Comparison of ENCODE assay signal across 8 cellular contexts in the genomic region with DNA sequence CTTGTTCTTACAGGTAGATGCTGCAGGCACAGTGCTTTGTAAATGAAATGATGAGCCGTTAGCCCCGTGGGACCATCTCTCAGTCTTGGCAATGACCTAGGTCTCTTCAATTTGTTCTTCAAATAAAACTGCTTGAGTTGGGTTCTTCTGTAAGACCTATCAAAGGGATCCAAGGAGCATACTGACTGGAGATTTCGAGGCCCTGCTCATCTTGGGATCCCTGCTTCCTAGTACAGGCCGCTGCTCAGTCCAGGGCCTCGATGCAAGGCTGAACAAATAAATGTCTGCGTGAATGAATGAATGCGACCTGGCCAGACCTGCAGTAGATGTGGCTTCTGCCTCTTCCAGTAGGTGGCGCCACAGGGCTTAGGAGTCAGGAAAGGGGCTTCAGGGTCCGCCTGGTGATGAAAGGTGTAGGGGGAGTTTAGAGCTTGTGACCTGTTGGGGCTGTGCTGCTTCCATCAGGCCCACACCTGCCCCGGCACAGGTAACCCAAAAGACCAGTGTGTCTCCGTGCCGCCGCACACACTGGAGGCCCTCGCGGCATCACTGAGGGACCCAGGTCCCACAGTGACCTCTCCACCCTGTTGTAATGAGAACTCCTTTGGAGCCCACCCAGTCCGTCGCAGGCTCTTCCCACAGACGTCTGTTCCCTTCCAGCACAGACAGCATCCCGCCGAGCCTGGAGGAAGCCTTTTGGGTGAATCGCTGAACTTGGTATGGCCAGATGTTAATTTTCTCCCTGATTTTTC. TPM values are rescaled to one million over a fixed set of nuclear protein-coding genes. Genes with fewer than 3 reads are reported as not detected.
DNase-seq lines count a peak whose midpoint lies in the region; ATAC-seq and TF ChIP-seq lines count a peak whose summit lies in the region.

No MANE protein-coding gene starts in this region.

- H3K27ac ChIP-seq in RWPE1: no peak overlapping the region
- peak overlapping the region in 1 of 2 donors; percentile 54 for H3K27ac ChIP-seq in lung (ENCODE audit: low read depth in 1 of 2, low read length in 1 of 2)
- H3K27ac ChIP-seq in testis: no peak overlapping the region

- H3K27me3 ChIP-seq in lung (ENCODE audit: control insufficient read depth, insufficient read depth) (peaks cover 13% of the 10 kb centered on the region), testis (no peaks in the 10 kb centered on the region)

- no peak for TF ChIP-seq POLR2A in testis (IDR thresholded peaks at IDR 0.05)

- 54 to 57% methylated on average over 21 of the region's 21 CpGs for WGBS in lung, 2 donors
- 74 to 75% methylated on average over 15 to 21 of the region's 21 CpGs for WGBS in testis, 2 donors

- no peaks in the 10 kb centered on the region for H3K36me3 ChIP-seq in lung (ENCODE audit: control insufficient read depth in 2 of 2, insufficient read depth in 2 of 2, low read length in 2 of 2)
- H3K36me3 ChIP-seq in testis (ENCODE audit: low read depth, missing control alignments): no peaks in the 10 kb centered on the region

- intact Hi-C loops in testis (cut with DNase I; ENCODE audit: low total_unique reads): loop anchor here (10.0 kb wide), 2 partner anchors 228 to 528 kb away; no protein-coding TSS in a partner anchor

- POLR2A ChIA-PET in RWPE1 (lab: Yijun Ruan, JAX; ENCODE audit: low non-redundant PET): no interaction called here

- H3K4me3 ChIP-seq in lung (no peak overlapping the region), testis (no peak overlapping the region)

- CTCF ChIA-PET in RWPE1 (lab: Yijun Ruan, JAX): interaction anchor here (0.5 to 0.9 kb wide), 3 partner anchors 36 to 659 kb away, joined by 3 to 5 read pairs (median 3); no protein-coding TSS in a partner anchor

- H3K4me1 ChIP-seq in lung (ENCODE audit: control insufficient read depth in 2 of 2, insufficient read depth in 2 of 2, low read length in 2 of 2) (peaks cover 2 to 4% of the 10 kb centered on the region in 2 donors), testis (no peaks in the 10 kb centered on the region)

- H3K9me3 ChIP-seq in lung (ENCODE audit: control insufficient read depth in 2 of 2, insufficient read depth in 1 of 2, low read length in 1 of 2) (no peaks in the 10 kb centered on the region), testis (no peaks in the 10 kb centered on the region)

- ATAC-seq in lung (ENCODE audit: insufficient read depth, low FRiP score): no peak

- DNase-seq in DMS114 treated with DMSO at 0.1 percent for 48 hours (lab: John Stamatoyannopoulos, UW; ENCODE audit: unreplicated experiment) (peak; percentile 43), RWPE1 (ENCODE audit: low spot score) (no peak), dermis blood vessel endothelial cell (peak; percentile 65), lung (ENCODE audit: low spot score) (no peak), testis (peak; percentile 88), GF-D8 (lab: John Stamatoyannopoulos, UW) (no peak)
- DNase-seq in activated CD4-positive, CD25-positive, alpha-beta regulatory T cell treated with anti-CD3 and anti-CD28 coated beads, Interleukin-2, amount 50 U/mL, for 72 hours: no peak

- TF ChIP-seq RAD21 in Ishikawa (IDR thresholded peaks at IDR 0.05; ENCODE audit: low read depth): peak; percentile 66

- TF ChIP-seq EP300 in Ishikawa (IDR thresholded peaks at IDR 0.05; ENCODE audit: borderline replicate concordance): no peak

- peak; percentile 23; the same call in 1 of the 2 replicates for TF ChIP-seq CTCF in RWPE1 (conservative IDR thresholded peaks at IDR 0.05; ENCODE audit: low read depth)
- TF ChIP-seq CTCF in lung (IDR thresholded peaks at IDR 0.05; ENCODE audit: control extremely low read depth, extremely low read depth): peak; percentile 27
- TF ChIP-seq CTCF in testis (IDR thresholded peaks at IDR 0.05): peak; percentile 22 to 67 (median 55)

TF ChIP-seq in Ishikawa, 13 proteins besides CTCF, POLR2A, EP300 and RAD21:
- no peak for TF ChIP-seq CREB1 (IDR thresholded peaks at IDR 0.05; ENCODE audit: low read depth)
- TF ChIP-seq NFIC (IDR thresholded peaks at IDR 0.05): no peak
- TF ChIP-seq, protein P1, sequence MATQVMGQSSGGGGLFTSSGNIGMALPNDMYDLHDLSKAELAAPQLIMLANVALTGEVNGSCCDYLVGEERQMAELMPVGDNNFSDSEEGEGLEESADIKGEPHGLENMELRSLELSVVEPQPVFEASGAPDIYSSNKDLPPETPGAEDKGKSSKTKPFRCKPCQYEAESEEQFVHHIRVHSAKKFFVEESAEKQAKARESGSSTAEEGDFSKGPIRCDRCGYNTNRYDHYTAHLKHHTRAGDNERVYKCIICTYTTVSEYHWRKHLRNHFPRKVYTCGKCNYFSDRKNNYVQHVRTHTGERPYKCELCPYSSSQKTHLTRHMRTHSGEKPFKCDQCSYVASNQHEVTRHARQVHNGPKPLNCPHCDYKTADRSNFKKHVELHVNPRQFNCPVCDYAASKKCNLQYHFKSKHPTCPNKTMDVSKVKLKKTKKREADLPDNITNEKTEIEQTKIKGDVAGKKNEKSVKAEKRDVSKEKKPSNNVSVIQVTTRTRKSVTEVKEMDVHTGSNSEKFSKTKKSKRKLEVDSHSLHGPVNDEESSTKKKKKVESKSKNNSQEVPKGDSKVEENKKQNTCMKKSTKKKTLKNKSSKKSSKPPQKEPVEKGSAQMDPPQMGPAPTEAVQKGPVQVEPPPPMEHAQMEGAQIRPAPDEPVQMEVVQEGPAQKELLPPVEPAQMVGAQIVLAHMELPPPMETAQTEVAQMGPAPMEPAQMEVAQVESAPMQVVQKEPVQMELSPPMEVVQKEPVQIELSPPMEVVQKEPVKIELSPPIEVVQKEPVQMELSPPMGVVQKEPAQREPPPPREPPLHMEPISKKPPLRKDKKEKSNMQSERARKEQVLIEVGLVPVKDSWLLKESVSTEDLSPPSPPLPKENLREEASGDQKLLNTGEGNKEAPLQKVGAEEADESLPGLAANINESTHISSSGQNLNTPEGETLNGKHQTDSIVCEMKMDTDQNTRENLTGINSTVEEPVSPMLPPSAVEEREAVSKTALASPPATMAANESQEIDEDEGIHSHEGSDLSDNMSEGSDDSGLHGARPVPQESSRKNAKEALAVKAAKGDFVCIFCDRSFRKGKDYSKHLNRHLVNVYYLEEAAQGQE (IDR thresholded peaks at IDR 0.05; ENCODE audit: low read depth): no peak

RNA-seq across cellular contexts. Expression of gene CACNA1C, which starts 4.4 kb away (rescaled TPM):
- total RNA-seq in dermis blood vessel endothelial cell (0.14 and 1.5 TPM in 2 replicates), lung (10 to 100 TPM; 11.7 to 17.5 TPM), testis (10 to 100 TPM; 20.3 to 36.8 TPM)
- polyA plus RNA-seq in lung (1 to 10 TPM; 3.2 to 3.4 TPM), testis (ENCODE audit: insufficient read depth, low read depth, low replicate concordance) (32.0 TPM)

RNA-seq across cellular contexts. Expression of gene DCP1B, which starts 53.0 kb away (rescaled TPM):
- total RNA-seq in dermis blood vessel endothelial cell: 5.4 and 7.0 TPM in 2 replicates
- total RNA-seq in lung: 10 to 100 TPM; 11.0 to 13.2 TPM
- polyA plus RNA-seq in lung: 1 to 10 TPM; 4.2 to 6.4 TPM
- 10 to 100 TPM; 36.6 to 40.0 TPM for total RNA-seq in testis
- 56.1 TPM for polyA plus RNA-seq in testis (ENCODE audit: insufficient read depth, low read depth, low replicate concordance)

Comparison
In these comparisons a context has a peak if more than half of its experiments do, and no peak if none do; other contexts are left out.
1. DNase-seq: peak in DMS114 treated with DMSO at 0.1 percent for 48 hours (single experiment), dermis blood vessel endothelial cell (single experiment) and testis (single experiment); none in RWPE1 (single experiment), lung (single experiment), activated CD4-positive, CD25-positive, alpha-beta regulatory T cell treated with anti-CD3 and anti-CD28 coated beads, Interleukin-2, amount 50 U/mL, for 72 hours (single experiment) and GF-D8 (single experiment).
2. Peak in every context shown above with its lines, with median percentiles within 50 percentile points of each other: CTCF ChIP-seq.